ENCODE assay signal across 1 cellular context in the genomic region with DNA sequence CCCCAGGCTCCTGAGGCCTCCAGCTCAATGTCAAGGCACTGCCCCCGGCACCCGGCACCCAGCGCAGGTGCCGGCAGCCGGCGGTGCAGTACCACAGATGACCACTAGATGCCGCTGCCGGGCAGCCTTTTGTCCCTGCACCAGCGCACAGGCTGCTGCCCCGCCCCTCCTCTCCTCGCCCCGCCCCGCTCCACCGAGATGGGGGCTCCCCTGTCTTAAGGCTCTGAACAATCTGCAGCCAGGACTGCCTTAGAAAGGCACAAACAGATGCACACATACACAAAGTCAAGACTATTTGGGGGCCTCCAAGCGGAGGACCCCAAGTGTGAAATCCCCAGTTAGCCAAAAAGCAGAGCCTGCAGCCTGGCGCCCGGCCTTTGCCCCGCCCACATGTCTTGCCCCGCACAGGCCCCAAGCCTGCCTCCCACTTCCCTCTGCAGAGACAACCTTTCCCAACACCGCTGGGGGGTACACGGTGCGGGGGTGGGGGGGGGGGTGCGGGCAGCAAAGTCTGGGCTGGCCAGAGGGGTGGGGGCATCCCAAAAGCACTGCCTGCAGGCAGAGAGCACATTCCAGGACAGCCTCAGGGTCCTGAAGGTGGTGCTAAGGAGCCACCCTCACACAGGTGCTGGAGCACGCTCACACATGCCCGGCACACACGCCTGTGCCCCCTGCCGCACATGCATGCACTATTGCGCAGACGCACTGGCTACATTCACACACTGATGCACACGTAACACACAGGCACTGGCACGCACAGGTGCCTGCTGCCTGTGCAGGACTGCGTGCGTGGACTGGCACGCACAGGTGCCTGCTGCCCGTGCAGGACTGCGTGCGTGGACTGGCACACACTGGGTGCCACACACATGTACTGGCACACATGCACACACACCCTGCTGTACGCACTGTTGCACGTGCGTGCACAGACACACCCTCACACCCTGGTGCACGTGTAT.
TF ChIP-seq lines count a peak whose summit lies in the region.

No MANE protein-coding gene starts in this region.

TF ChIP-seq in GM23338, 12 proteins besides CTCF, POLR2A, EP300 and RAD21 (continued from another document):
- TF ChIP-seq, protein P1, sequence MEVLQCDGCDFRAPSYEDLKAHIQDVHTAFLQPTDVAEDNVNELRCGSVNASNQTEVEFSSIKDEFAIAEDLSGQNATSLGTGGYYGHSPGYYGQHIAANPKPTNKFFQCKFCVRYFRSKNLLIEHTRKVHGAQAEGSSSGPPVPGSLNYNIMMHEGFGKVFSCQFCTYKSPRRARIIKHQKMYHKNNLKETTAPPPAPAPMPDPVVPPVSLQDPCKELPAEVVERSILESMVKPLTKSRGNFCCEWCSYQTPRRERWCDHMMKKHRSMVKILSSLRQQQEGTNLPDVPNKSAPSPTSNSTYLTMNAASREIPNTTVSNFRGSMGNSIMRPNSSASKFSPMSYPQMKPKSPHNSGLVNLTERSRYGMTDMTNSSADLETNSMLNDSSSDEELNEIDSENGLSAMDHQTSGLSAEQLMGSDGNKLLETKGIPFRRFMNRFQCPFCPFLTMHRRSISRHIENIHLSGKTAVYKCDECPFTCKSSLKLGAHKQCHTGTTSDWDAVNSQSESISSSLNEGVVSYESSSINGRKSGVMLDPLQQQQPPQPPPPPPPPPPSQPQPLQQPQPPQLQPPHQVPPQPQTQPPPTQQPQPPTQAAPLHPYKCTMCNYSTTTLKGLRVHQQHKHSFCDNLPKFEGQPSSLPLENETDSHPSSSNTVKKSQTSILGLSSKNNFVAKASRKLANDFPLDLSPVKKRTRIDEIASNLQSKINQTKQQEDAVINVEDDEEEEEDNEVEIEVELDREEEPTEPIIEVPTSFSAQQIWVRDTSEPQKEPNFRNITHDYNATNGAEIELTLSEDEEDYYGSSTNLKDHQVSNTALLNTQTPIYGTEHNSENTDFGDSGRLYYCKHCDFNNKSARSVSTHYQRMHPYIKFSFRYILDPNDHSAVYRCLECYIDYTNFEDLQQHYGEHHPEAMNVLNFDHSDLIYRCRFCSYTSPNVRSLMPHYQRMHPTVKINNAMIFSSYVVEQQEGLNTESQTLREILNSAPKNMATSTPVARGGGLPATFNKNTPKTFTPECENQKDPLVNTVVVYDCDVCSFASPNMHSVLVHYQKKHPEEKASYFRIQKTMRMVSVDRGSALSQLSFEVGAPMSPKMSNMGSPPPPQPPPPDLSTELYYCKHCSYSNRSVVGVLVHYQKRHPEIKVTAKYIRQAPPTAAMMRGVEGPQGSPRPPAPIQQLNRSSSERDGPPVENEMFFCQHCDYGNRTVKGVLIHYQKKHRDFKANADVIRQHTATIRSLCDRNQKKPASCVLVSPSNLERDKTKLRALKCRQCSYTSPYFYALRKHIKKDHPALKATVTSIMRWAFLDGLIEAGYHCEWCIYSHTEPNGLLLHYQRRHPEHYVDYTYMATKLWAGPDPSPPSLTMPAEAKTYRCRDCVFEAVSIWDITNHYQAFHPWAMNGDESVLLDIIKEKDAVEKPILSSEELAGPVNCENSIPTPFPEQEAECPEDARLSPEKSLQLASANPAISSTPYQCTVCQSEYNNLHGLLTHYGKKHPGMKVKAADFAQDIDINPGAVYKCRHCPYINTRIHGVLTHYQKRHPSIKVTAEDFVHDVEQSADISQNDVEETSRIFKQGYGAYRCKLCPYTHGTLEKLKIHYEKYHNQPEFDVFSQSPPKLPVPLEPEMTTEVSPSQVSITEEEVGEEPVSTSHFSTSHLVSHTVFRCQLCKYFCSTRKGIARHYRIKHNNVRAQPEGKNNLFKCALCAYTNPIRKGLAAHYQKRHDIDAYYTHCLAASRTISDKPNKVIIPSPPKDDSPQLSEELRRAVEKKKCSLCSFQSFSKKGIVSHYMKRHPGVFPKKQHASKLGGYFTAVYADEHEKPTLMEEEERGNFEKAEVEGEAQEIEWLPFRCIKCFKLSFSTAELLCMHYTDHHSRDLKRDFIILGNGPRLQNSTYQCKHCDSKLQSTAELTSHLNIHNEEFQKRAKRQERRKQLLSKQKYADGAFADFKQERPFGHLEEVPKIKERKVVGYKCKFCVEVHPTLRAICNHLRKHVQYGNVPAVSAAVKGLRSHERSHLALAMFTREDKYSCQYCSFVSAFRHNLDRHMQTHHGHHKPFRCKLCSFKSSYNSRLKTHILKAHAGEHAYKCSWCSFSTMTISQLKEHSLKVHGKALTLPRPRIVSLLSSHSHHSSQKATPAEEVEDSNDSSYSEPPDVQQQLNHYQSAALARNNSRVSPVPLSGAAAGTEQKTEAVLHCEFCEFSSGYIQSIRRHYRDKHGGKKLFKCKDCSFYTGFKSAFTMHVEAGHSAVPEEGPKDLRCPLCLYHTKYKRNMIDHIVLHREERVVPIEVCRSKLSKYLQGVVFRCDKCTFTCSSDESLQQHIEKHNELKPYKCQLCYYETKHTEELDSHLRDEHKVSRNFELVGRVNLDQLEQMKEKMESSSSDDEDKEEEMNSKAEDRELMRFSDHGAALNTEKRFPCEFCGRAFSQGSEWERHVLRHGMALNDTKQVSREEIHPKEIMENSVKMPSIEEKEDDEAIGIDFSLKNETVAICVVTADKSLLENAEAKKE (CRISPR knock-in tag; IDR thresholded peaks at IDR 0.05), result no peak
- no peak for TF ChIP-seq JUNB (IDR thresholded peaks at IDR 0.05; ENCODE audit: unreplicated experiment)
- no peak for TF ChIP-seq CREB1 (CRISPR knock-in tag; IDR thresholded peaks at IDR 0.05; ENCODE audit: low read depth)
- no peak for TF ChIP-seq REST (IDR thresholded peaks at IDR 0.05; ENCODE audit: unreplicated experiment)
- no peak for TF ChIP-seq STAT1 (IDR thresholded peaks at IDR 0.05; ENCODE audit: unreplicated experiment)
- TF ChIP-seq ZNF114 (CRISPR knock-in tag; IDR thresholded peaks at IDR 0.05), result no peak
